Comparison of ENCODE assay signal across 1 cellular context in the genomic region with DNA sequence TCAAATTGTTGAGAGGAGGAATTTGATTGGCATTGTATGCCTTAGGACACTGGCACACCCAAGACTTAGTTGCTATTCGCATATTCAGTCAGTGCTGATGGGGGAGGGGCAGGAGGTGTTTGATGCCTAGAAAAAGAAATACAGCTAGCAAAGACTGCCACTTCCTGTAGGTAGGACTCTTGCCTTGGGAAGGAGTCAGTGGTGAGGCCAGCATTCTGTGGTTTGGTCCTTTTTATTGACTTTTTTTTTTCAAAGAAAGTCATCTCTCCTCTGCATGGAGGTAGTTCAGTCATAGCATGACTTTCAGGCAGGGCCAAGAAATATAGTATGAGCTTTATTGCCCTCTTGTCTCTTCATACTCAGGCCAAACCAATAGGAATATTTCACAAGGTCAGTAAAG.
TF ChIP-seq lines count a peak whose summit lies in the region.

No MANE protein-coding gene starts in this region.

TF ChIP-seq in WTC11, 78 proteins besides CTCF, POLR2A, EP300 and RAD21 (continued from another document):
- no peak for TF ChIP-seq ZBTB21 (CRISPR knock-in tag; IDR thresholded peaks at IDR 0.05; ENCODE audit: borderline replicate concordance)
- TF ChIP-seq, protein P1, sequence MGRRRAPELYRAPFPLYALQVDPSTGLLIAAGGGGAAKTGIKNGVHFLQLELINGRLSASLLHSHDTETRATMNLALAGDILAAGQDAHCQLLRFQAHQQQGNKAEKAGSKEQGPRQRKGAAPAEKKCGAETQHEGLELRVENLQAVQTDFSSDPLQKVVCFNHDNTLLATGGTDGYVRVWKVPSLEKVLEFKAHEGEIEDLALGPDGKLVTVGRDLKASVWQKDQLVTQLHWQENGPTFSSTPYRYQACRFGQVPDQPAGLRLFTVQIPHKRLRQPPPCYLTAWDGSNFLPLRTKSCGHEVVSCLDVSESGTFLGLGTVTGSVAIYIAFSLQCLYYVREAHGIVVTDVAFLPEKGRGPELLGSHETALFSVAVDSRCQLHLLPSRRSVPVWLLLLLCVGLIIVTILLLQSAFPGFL (CRISPR knock-in tag; IDR thresholded peaks at IDR 0.05; ENCODE audit: borderline replicate concordance): no peak
- TF ChIP-seq, protein P2, sequence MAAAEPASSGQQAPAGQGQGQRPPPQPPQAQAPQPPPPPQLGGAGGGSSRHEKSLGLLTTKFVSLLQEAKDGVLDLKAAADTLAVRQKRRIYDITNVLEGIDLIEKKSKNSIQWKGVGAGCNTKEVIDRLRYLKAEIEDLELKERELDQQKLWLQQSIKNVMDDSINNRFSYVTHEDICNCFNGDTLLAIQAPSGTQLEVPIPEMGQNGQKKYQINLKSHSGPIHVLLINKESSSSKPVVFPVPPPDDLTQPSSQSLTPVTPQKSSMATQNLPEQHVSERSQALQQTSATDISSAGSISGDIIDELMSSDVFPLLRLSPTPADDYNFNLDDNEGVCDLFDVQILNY (CRISPR knock-in tag; IDR thresholded peaks at IDR 0.05): no peak
- no peak for TF ChIP-seq MXD4 (CRISPR knock-in tag; IDR thresholded peaks at IDR 0.05; ENCODE audit: borderline replicate concordance)
- TF ChIP-seq, protein P3, sequence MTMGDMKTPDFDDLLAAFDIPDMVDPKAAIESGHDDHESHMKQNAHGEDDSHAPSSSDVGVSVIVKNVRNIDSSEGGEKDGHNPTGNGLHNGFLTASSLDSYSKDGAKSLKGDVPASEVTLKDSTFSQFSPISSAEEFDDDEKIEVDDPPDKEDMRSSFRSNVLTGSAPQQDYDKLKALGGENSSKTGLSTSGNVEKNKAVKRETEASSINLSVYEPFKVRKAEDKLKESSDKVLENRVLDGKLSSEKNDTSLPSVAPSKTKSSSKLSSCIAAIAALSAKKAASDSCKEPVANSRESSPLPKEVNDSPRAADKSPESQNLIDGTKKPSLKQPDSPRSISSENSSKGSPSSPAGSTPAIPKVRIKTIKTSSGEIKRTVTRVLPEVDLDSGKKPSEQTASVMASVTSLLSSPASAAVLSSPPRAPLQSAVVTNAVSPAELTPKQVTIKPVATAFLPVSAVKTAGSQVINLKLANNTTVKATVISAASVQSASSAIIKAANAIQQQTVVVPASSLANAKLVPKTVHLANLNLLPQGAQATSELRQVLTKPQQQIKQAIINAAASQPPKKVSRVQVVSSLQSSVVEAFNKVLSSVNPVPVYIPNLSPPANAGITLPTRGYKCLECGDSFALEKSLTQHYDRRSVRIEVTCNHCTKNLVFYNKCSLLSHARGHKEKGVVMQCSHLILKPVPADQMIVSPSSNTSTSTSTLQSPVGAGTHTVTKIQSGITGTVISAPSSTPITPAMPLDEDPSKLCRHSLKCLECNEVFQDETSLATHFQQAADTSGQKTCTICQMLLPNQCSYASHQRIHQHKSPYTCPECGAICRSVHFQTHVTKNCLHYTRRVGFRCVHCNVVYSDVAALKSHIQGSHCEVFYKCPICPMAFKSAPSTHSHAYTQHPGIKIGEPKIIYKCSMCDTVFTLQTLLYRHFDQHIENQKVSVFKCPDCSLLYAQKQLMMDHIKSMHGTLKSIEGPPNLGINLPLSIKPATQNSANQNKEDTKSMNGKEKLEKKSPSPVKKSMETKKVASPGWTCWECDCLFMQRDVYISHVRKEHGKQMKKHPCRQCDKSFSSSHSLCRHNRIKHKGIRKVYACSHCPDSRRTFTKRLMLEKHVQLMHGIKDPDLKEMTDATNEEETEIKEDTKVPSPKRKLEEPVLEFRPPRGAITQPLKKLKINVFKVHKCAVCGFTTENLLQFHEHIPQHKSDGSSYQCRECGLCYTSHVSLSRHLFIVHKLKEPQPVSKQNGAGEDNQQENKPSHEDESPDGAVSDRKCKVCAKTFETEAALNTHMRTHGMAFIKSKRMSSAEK (CRISPR knock-in tag; IDR thresholded peaks at IDR 0.05; ENCODE audit: borderline replicate concordance): no peak
- TF ChIP-seq NFYB (CRISPR knock-in tag; conservative IDR thresholded peaks at IDR 0.05; ENCODE audit: low read depth): no peak
- no peak for TF ChIP-seq RELA (CRISPR knock-in tag; IDR thresholded peaks at IDR 0.05; ENCODE audit: borderline replicate concordance)
- no peak for TF ChIP-seq SP1 (CRISPR knock-in tag; conservative IDR thresholded peaks at IDR 0.05)
